ENCODE assay signal across 8 cellular contexts in the genomic region with DNA sequence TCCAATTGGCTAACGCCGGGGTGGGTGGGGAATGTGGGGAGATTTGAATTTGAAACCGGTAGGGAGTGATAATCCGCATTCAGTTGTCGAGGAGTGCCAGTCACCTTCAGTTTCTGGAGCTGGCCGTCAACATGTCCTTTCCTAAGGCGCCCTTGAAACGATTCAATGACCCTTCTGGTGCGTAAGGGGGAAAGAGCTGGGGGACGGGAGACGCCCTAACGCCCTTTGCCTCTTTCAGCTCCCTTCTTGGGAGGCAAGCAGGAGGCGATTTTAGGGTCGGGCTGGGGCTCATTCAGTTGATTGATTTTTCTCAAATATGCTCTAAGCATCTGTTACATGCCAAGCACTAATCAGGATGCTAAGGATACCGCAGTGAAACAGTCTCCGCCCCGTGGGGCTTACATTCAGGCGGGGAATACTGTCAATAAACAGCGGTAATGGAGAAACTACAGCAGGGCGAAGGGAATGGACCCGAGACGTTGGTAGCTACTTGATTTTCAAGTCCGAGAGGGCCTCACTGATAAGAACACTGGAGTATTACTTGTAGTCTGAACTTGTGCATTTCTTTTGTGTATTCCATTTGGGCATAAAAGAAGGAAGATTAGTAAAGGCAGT. TPM values are rescaled to one million over a fixed set of nuclear protein-coding genes. Genes with fewer than 3 reads are reported as not detected.
DNase-seq lines count a peak whose midpoint lies in the region; ATAC-seq and TF ChIP-seq lines count a peak whose summit lies in the region.

A gene with protein sequence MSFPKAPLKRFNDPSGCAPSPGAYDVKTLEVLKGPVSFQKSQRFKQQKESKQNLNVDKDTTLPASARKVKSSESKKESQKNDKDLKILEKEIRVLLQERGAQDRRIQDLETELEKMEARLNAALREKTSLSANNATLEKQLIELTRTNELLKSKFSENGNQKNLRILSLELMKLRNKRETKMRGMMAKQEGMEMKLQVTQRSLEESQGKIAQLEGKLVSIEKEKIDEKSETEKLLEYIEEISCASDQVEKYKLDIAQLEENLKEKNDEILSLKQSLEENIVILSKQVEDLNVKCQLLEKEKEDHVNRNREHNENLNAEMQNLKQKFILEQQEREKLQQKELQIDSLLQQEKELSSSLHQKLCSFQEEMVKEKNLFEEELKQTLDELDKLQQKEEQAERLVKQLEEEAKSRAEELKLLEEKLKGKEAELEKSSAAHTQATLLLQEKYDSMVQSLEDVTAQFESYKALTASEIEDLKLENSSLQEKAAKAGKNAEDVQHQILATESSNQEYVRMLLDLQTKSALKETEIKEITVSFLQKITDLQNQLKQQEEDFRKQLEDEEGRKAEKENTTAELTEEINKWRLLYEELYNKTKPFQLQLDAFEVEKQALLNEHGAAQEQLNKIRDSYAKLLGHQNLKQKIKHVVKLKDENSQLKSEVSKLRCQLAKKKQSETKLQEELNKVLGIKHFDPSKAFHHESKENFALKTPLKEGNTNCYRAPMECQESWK (plus strand): TSS at position 71 of the 615 bp plus-strand sequence. CDS start 61 bp downstream, at position 132.

- peak within 1 kb of the TSS; percentile 86 for H3K4me3 ChIP-seq in ACC112 (ENCODE audit: low read depth, low read length)
- peak within 1 kb of the TSS; percentile 67 to 68 for H3K4me3 ChIP-seq in left lung

- H3K27me3 ChIP-seq in ACC112 (ENCODE audit: insufficient read depth, low read length) (no peaks in the 10 kb centered on the region), left lung (no peaks in the 10 kb centered on the region)

- peak within 1 kb of the TSS; percentile 100 for H3K27ac Mint-ChIP-seq in type B pancreatic cell

- H2AFZ ChIP-seq in ACC112 (ENCODE audit: low read length, unreplicated experiment), result peak within 1 kb of the TSS; percentile 44

- H3K27me3 Mint-ChIP-seq in type B pancreatic cell, result no peaks in the 10 kb centered on the region

- H3K4me1 Mint-ChIP-seq in type B pancreatic cell (ENCODE audit: unreplicated experiment), result peaks cover 22% of the 10 kb centered on the region

- TF ChIP-seq CTCF in left lung (IDR thresholded peaks at IDR 0.05), result no peak
- TF ChIP-seq CTCF in type B pancreatic cell (conservative IDR thresholded peaks at IDR 0.05), result no peak

- no peaks in the 10 kb centered on the region for H3K9me3 ChIP-seq in left lung

- H3K4me3 Mint-ChIP-seq in type B pancreatic cell, result peak within 1 kb of the TSS; percentile 95

- H3K4me1 ChIP-seq in ACC112 (ENCODE audit: control insufficient read depth, insufficient read depth, low read length, unreplicated experiment), result peaks cover 20% of the 10 kb centered on the region
- peaks cover 10 to 38% of the 10 kb centered on the region in 2 donors for H3K4me1 ChIP-seq in left lung

- intact Hi-C loops in left lung (cut with DNase I), result no loop called here

- peak within 1 kb of the TSS; percentile 98 for H3K27ac ChIP-seq in ACC112 (ENCODE audit: low read depth, low read length)
- H3K27ac ChIP-seq in left lung, result peak within 1 kb of the TSS; percentile 94 to 96

- peaks cover 57% of the 10 kb centered on the region for H3K79me2 ChIP-seq in ACC112 (ENCODE audit: control insufficient read depth, insufficient read depth, low read length, unreplicated experiment)

- H3K36me3 ChIP-seq in ACC112 (ENCODE audit: insufficient read depth, low read length), result peaks cover 7% of the 10 kb centered on the region
- peaks cover 0 to 5% of the 10 kb centered on the region in 2 donors for H3K36me3 ChIP-seq in left lung

- peaks cover 16% of the 10 kb centered on the region for H3K36me3 Mint-ChIP-seq in type B pancreatic cell

- peak; percentile 53 for DNase-seq in G401 (ENCODE audit: low spot score)
- DNase-seq in NCI-H1694 treated with DMSO at 0.1 percent for 48 hours (lab: John Stamatoyannopoulos, UW), result peak; percentile 62
- peak; percentile 55 for DNase-seq in amniotic epithelial cell (ENCODE audit: low read depth)
- DNase-seq in left lung, result no peak
- no peak for DNase-seq in type B pancreatic cell (ENCODE audit: extremely low spot score, unreplicated experiment)
- DNase-seq in effector CD4-positive, alpha-beta T cell, result no peak
- DNase-seq in stimulated activated naive CD4-positive, alpha-beta T cell treated with Interleukin-2 at 50 U/mL for 16 hours (lab: John Stamatoyannopoulos, UW), result no peak

- ATAC-seq in left lung, result no peak

- no peaks in the 10 kb centered on the region for H3K9me3 Mint-ChIP-seq in type B pancreatic cell

- in situ Hi-C loops in G401 (cut with HindIII; ENCODE audit: low sequenced_read_pairs), result no loop called here

RNA-seq across cellular contexts. Expression of the gene that starts here (rescaled TPM):
- 51.6 and 77.6 TPM in 2 replicates for total RNA-seq in G401 (2014; rRNA removed; shearing (Covaris generic))
- total RNA-seq in left lung (1 to 10 TPM; 3.6 to 8.8 TPM), type B pancreatic cell (ENCODE audit: low replicate concordance) (11.3 and 25.9 TPM in 2 replicates)

Comparison
In these comparisons a context has a peak if more than half of its experiments do, and no peak if none do; other contexts are left out.
1. DNase-seq: peak in G401 (single experiment), NCI-H1694 treated with DMSO at 0.1 percent for 48 hours (single experiment) and amniotic epithelial cell (single experiment); none in left lung (0 of 2), type B pancreatic cell (single experiment), effector CD4-positive, alpha-beta T cell (single experiment) and stimulated activated naive CD4-positive, alpha-beta T cell treated with Interleukin-2 at 50 U/mL for 16 hours (single experiment).